Comparison of ENCODE assay signal across 1 cellular context in the genomic region with DNA sequence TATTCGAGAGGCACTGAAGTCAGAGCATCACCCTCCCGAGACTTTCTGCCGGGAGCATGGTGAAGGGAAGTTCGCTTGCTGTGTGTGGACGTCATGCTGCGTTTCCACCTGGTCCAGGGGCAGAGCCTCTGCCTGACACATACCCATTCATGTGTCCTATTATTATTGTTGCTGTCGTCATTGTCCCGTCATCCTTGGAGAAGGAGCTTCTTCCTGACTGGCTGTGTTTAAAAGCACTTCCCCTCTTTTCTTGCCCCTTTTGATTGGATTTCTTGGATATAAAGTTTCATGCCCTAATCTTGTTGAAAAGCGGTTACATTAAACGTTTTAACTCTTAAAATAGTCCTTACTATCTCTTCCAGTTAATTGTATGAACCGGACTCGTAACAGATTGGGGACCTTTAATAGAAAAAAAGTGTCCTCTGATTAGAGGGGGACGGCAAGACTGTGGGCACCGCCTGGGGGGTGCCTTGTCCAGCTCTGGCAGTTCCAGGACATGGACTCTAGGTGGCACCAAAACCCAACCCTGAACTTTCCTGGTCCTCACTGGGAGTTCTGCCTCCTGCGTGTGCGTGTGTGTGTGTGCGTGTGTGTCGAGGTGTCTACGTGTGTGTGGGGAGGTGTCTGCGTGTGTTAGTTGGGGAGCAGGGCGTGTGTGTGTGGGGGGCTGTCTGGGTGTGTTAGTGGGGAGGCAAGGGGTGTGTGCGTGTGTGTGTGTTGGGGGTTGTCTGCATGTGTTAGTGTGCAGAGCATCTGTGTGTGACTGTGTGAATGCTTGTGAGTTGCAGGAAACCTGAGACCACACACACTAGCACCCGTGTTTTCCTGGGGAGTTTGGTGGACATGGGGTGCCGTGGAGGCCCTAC.
TF ChIP-seq lines count a peak whose summit lies in the region.

No MANE protein-coding gene starts in this region.

TF ChIP-seq in K562, 482 proteins besides CTCF, POLR2A, EP300 and RAD21 (continued from another document and continues in another):
- no peak for TF ChIP-seq CREB1 (IDR thresholded peaks at IDR 0.05)
- no peak; the same call in none of the 2 replicates for TF ChIP-seq CREB1 (CRISPR knock-in tag; IDR thresholded peaks at IDR 0.05)
- peak; percentile 67 for TF ChIP-seq SMARCA4 (IDR thresholded peaks at IDR 0.05)
- TF ChIP-seq DEAF1 (CRISPR knock-in tag; IDR thresholded peaks at IDR 0.05): peak; percentile 70
- no peak for TF ChIP-seq ZNF354B (CRISPR knock-in tag; IDR thresholded peaks at IDR 0.05)
- TF ChIP-seq CBX3 (IDR thresholded peaks at IDR 0.05; ENCODE audit: borderline replicate concordance in 1 of 2, low read length in 2 of 2): peak in 1 of 2 experiments; percentile 53; a peak in 1 of 3 replicates
- TF ChIP-seq ZSCAN29 (IDR thresholded peaks at IDR 0.05): no peak
- no peak for TF ChIP-seq KLF1 (tag; IDR thresholded peaks at IDR 0.05)
- TF ChIP-seq NCOA4 (IDR thresholded peaks at IDR 0.05; ENCODE audit: partially characterized antibody): peak; percentile 84
- no peak for TF ChIP-seq PRMT5 (CRISPR knock-in tag; IDR thresholded peaks at IDR 0.05)
- TF ChIP-seq SMARCA5 (IDR thresholded peaks at IDR 0.05): peak; percentile 94
- TF ChIP-seq, protein P1, sequence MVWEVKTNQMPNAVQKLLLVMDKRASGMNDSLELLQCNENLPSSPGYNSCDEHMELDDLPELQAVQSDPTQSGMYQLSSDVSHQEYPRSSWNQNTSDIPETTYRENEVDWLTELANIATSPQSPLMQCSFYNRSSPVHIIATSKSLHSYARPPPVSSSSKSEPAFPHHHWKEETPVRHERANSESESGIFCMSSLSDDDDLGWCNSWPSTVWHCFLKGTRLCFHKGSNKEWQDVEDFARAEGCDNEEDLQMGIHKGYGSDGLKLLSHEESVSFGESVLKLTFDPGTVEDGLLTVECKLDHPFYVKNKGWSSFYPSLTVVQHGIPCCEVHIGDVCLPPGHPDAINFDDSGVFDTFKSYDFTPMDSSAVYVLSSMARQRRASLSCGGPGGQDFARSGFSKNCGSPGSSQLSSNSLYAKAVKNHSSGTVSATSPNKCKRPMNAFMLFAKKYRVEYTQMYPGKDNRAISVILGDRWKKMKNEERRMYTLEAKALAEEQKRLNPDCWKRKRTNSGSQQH (CRISPR knock-in tag; IDR thresholded peaks at IDR 0.05): peak; percentile 95
- no peak for TF ChIP-seq SREBF1 (IDR thresholded peaks at IDR 0.05; ENCODE audit: borderline replicate concordance, low read depth, low read length)
- TF ChIP-seq STAG1 (CRISPR knock-in tag; IDR thresholded peaks at IDR 0.05; ENCODE audit: borderline replicate concordance): peak; percentile 81; the same call in 1 of the 2 replicates
- TF ChIP-seq NBN (IDR thresholded peaks at IDR 0.05; ENCODE audit: low read depth): 0 out of 2 replicates have a peak, but pooled peaks have one; percentile 51
- no peak for TF ChIP-seq ZBED1 (IDR thresholded peaks at IDR 0.05)
- TF ChIP-seq AFF4 (CRISPR knock-in tag; IDR thresholded peaks at IDR 0.05): 0 out of 2 replicates have a peak, but pooled peaks have one; percentile 30
- no peak for TF ChIP-seq RFX7 (CRISPR knock-in tag; IDR thresholded peaks at IDR 0.05)
- no peak for TF ChIP-seq IRF2 (CRISPR knock-in tag; IDR thresholded peaks at IDR 0.05)
- 0 out of 2 replicates have a peak, but pooled peaks have one; percentile 85 for TF ChIP-seq DNMT1 (IDR thresholded peaks at IDR 0.05)
- TF ChIP-seq MYNN (IDR thresholded peaks at IDR 0.05): peak; percentile 39; the same call in 1 of the 2 replicates
- no peak for TF ChIP-seq MYNN (CRISPR knock-in tag; IDR thresholded peaks at IDR 0.05)
- no peak for TF ChIP-seq SIN3A (IDR thresholded peaks at IDR 0.05; ENCODE audit: borderline replicate concordance in 2 of 2, control insufficient read depth in 1 of 2, low read depth in 2 of 2, low read length in 2 of 2)
- peak in 1 of 2 experiments; percentile 61; a peak in 2 of 4 replicates for TF ChIP-seq FOXK2 (conservative IDR thresholded peaks at IDR 0.05 in 1 of 2, IDR thresholded peaks at IDR 0.05 in 1 of 2; ENCODE audit: low read depth in 2 of 2)
- TF ChIP-seq ZBTB5 (IDR thresholded peaks at IDR 0.05): peak; percentile 69
- TF ChIP-seq ATF1 (CRISPR knock-in tag; IDR thresholded peaks at IDR 0.05): no peak
- TF ChIP-seq ATF1 (tag; IDR thresholded peaks at IDR 0.05): peak; percentile 50; the same call in 1 of the 2 replicates
- TF ChIP-seq CREB3L1 (IDR thresholded peaks at IDR 0.05; ENCODE audit: borderline replicate concordance, low read depth): 0 out of 2 replicates have a peak, but pooled peaks have one; percentile 22
- no peak for TF ChIP-seq JUND (IDR thresholded peaks at IDR 0.05; ENCODE audit: borderline replicate concordance, low read depth, low read length)
- 0 out of 3 replicates have a peak, but pooled peaks have one; percentile 31 for TF ChIP-seq JUND (tag; IDR thresholded peaks at IDR 0.05; ENCODE audit: borderline replicate concordance, low read depth, low read length)
- TF ChIP-seq ZBTB11 (CRISPR knock-in tag; IDR thresholded peaks at IDR 0.05): peak in 1 of 3 experiments; percentile 27; a peak in 1 of 6 replicates
- TF ChIP-seq, protein P2, sequence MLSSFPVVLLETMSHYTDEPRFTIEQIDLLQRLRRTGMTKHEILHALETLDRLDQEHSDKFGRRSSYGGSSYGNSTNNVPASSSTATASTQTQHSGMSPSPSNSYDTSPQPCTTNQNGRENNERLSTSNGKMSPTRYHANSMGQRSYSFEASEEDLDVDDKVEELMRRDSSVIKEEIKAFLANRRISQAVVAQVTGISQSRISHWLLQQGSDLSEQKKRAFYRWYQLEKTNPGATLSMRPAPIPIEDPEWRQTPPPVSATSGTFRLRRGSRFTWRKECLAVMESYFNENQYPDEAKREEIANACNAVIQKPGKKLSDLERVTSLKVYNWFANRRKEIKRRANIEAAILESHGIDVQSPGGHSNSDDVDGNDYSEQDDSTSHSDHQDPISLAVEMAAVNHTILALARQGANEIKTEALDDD (IDR thresholded peaks at IDR 0.05): no peak
- TF ChIP-seq, protein P3, sequence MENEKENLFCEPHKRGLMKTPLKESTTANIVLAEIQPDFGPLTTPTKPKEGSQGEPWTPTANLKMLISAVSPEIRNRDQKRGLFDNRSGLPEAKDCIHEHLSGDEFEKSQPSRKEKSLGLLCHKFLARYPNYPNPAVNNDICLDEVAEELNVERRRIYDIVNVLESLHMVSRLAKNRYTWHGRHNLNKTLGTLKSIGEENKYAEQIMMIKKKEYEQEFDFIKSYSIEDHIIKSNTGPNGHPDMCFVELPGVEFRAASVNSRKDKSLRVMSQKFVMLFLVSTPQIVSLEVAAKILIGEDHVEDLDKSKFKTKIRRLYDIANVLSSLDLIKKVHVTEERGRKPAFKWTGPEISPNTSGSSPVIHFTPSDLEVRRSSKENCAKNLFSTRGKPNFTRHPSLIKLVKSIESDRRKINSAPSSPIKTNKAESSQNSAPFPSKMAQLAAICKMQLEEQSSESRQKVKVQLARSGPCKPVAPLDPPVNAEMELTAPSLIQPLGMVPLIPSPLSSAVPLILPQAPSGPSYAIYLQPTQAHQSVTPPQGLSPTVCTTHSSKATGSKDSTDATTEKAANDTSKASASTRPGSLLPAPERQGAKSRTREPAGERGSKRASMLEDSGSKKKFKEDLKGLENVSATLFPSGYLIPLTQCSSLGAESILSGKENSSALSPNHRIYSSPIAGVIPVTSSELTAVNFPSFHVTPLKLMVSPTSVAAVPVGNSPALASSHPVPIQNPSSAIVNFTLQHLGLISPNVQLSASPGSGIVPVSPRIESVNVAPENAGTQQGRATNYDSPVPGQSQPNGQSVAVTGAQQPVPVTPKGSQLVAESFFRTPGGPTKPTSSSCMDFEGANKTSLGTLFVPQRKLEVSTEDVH (IDR thresholded peaks at IDR 0.05; ENCODE audit: low read depth, partially characterized antibody): no peak
- TF ChIP-seq, protein P4, sequence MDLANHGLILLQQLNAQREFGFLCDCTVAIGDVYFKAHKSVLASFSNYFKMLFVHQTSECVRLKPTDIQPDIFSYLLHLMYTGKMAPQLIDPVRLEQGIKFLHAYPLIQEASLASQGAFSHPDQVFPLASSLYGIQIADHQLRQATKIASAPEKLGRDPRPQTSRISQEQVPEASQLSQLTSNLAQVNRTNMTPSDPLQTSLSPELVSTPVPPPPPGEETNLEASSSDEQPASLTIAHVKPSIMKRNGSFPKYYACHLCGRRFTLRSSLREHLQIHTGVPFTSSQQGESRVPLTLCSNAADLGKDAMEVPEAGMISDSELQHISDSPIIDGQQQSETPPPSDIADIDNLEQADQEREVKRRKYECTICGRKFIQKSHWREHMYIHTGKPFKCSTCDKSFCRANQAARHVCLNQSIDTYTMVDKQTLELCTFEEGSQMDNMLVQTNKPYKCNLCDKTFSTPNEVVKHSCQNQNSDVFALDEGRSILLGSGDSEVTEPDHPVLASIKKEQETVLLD (IDR thresholded peaks at IDR 0.05): peak; percentile 85
- TF ChIP-seq MAFK (IDR thresholded peaks at IDR 0.05; ENCODE audit: low read length): no peak
- peak; percentile 89 for TF ChIP-seq ARHGAP35 (IDR thresholded peaks at IDR 0.05; ENCODE audit: partially characterized antibody)
